In genomic region chr7:22355620-22356009, GRCh38 we compare ENCODE assay signal across 11 cellular contexts. TPM values are rescaled to one million over a fixed set of nuclear protein-coding genes. Genes with fewer than 3 reads are reported as not detected.
DNase-seq lines count a peak whose midpoint lies in the region; ATAC-seq and TF ChIP-seq lines count a peak whose summit lies in the region.
"Had no signal": no experiment of that assay in that cellular context is flagged by ENCODE, and none has a peak within 500 bp of the region (broad histone marks: within the 10 kb centered on the region; RNA-seq: fewer than 3 reads in every experiment).

No MANE protein-coding gene starts in this region.

- H3K27me3 Mint-ChIP-seq in WTC11 (ENCODE audit: low read depth): peaks cover 29% of the 10 kb centered on the region
- H3K27me3 Mint-ChIP-seq in stimulated activated naive CD8-positive, alpha-beta T cell treated with anti-CD3 and anti-CD28 coated beads, Interleukin-15, amount 100 ng/mL, for 72 hours: peaks cover 80% of the 10 kb centered on the region

- no peak overlapping the region for H2AFZ ChIP-seq in SK-N-SH (ENCODE audit: low read depth)

- DNase-seq in SK-N-SH (no peak), WTC11 (ENCODE audit: low spot score) (no peak), LoVo (ENCODE audit: low spot score) (no peak)
- no peak for DNase-seq in stimulated activated naive CD8-positive, alpha-beta T cell treated with anti-CD3 and anti-CD28 coated beads, Interleukin-15, amount 100 ng/mL, for 72 hours
- DNase-seq: activated T-cell treated with anti-CD3 and anti-CD28 coated beads, Interleukin-2, amount 50 U/mL, for 72 hours; NCI-H187 treated with DMSO at 0.1 percent for 48 hours had no signal

- 0 out of 2 replicates have a peak, but pooled peaks cover 12% of the 10 kb centered on the region for H3K79me2 ChIP-seq in SK-N-SH (ENCODE audit: insufficient read depth)

- H3K27ac ChIP-seq in SK-N-SH (ENCODE audit: low read depth in 2 of 2, low read length in 1 of 2): no peak overlapping the region
- H3K27ac ChIP-seq in iPS-18a (ENCODE audit: low read length): no peak overlapping the region
- H3K27ac ChIP-seq: A549 had no signal

- H3K36me3 ChIP-seq in SK-N-SH (replicated peaks in 1 of 2; ENCODE audit: control insufficient read depth in 1 of 2, insufficient read depth in 2 of 2, low read length in 1 of 2) (no peaks in the 10 kb centered on the region), iPS-18a (ENCODE audit: control insufficient read depth, low read depth, low read length) (no peaks in the 10 kb centered on the region)

- no peak for TF ChIP-seq EP300 in SK-N-SH (IDR thresholded peaks at IDR 0.05; ENCODE audit: borderline replicate concordance in 1 of 2, low read depth in 1 of 2, low read length in 1 of 2)

- TF ChIP-seq RAD21 in SK-N-SH (IDR thresholded peaks at IDR 0.05; ENCODE audit: low read length): no peak

- no peaks in the 10 kb centered on the region for H4K20me1 ChIP-seq in SK-N-SH (ENCODE audit: insufficient read depth)

- H3K4me1 ChIP-seq in SK-N-SH (ENCODE audit: control insufficient read depth in 1 of 2, insufficient read depth in 2 of 2, low read depth in 1 of 2, low read length in 1 of 2): peaks cover 10 to 29% of the 10 kb centered on the region in 2 experiments
- peaks cover 9% of the 10 kb centered on the region for H3K4me1 ChIP-seq in iPS-18a (ENCODE audit: control insufficient read depth, low read depth, low read length)

- ATAC-seq in SK-N-SH treated with all-trans-retinoic acid at 6 μM for 48 hours (no peak), WTC11 (no peak), GM21825 (IDR thresholded peaks at IDR 0.05; ENCODE audit: unreplicated experiment) (no peak), GM18498 (IDR thresholded peaks at IDR 0.05; ENCODE audit: unreplicated experiment) (no peak)
- ATAC-seq in stimulated activated naive CD8-positive, alpha-beta T cell treated with anti-CD3 and anti-CD28 coated beads, Interleukin-15, amount 100 ng/mL, for 72 hours: no peak

- POLR2A ChIA-PET in SK-N-SH (lab: Yijun Ruan, JAX) (no interaction called here), WTC11 (lab: Charles Lee) (interaction anchor here (1.0 kb wide), 1 partner anchor 75 kb away, joined by 4 read pairs; no protein-coding TSS in a partner anchor)

- H3K9me3 Mint-ChIP-seq in WTC11: peaks cover 19% of the 10 kb centered on the region
- H3K9me3 Mint-ChIP-seq in stimulated activated naive CD8-positive, alpha-beta T cell treated with anti-CD3 and anti-CD28 coated beads, Interleukin-15, amount 100 ng/mL, for 72 hours: peaks cover 8% of the 10 kb centered on the region in 2 donors
- H3K9me3 Mint-ChIP-seq: activated T-cell treated with anti-CD3 and anti-CD28 coated beads, Interleukin-2, amount 50 U/mL, for 72 hours had no signal

- TF ChIP-seq CTCF in SK-N-SH (IDR thresholded peaks at IDR 0.05) (no peak), WTC11 (IDR thresholded peaks at IDR 0.05) (no peak)

- peak overlapping the region; percentile 50 to 76; a peak in 3 of 4 replicates for H3K4me3 ChIP-seq in SK-N-SH (ENCODE audit: low read depth in 2 of 2, low read length in 1 of 2)
- H3K4me3 ChIP-seq in iPS-18a (ENCODE audit: low read length): peak overlapping the region; percentile 56

- no peaks in the 10 kb centered on the region for H3K9me2 ChIP-seq in SK-N-SH

- H3K27me3 ChIP-seq in SK-N-SH (ENCODE audit: insufficient read depth): no peaks in the 10 kb centered on the region
- H3K27me3 ChIP-seq in iPS-18a (ENCODE audit: control insufficient read depth, insufficient read depth, low read length): peaks cover 26% of the 10 kb centered on the region

- H3K27ac Mint-ChIP-seq in WTC11: no peak overlapping the region
- no peak overlapping the region for H3K27ac Mint-ChIP-seq in stimulated activated naive CD8-positive, alpha-beta T cell treated with anti-CD3 and anti-CD28 coated beads, Interleukin-15, amount 100 ng/mL, for 72 hours
- H3K27ac Mint-ChIP-seq: activated T-cell treated with anti-CD3 and anti-CD28 coated beads, Interleukin-2, amount 50 U/mL, for 72 hours had no signal

- WGBS in SK-N-SH (ENCODE audit: low lambda C conversion rate): 69% methylated on average over 5 of the region's 5 CpGs

- H3K9ac ChIP-seq in SK-N-SH (no peak overlapping the region), iPS-18a (ENCODE audit: low read length) (no peak overlapping the region)

- H3K4me2 ChIP-seq in SK-N-SH: peak overlapping the region; percentile 72

- H3K9me3 ChIP-seq in SK-N-SH: no peaks in the 10 kb centered on the region
- H3K9me3 ChIP-seq in iPS-18a (ENCODE audit: control insufficient read depth, low read depth, low read length): no peaks in the 10 kb centered on the region

- H3F3A ChIP-seq in SK-N-SH (replicated peaks; ENCODE audit: insufficient read depth): peaks cover 18% of the 10 kb centered on the region

- peak overlapping the region; percentile 63 for H3K4me3 Mint-ChIP-seq in WTC11
- H3K4me3 Mint-ChIP-seq in stimulated activated naive CD8-positive, alpha-beta T cell treated with anti-CD3 and anti-CD28 coated beads, Interleukin-15, amount 100 ng/mL, for 72 hours: peak overlapping the region; percentile 49 to 59

- peaks cover 20% of the 10 kb centered on the region for H3K36me3 Mint-ChIP-seq in WTC11

- peaks cover 26% of the 10 kb centered on the region for H3K4me1 Mint-ChIP-seq in WTC11
- peaks cover 5% of the 10 kb centered on the region for H3K4me1 Mint-ChIP-seq in stimulated activated naive CD8-positive, alpha-beta T cell treated with anti-CD3 and anti-CD28 coated beads, Interleukin-15, amount 100 ng/mL, for 72 hours

- CTCF ChIA-PET in SK-N-SH (lab: Yijun Ruan, JAX) (interaction anchor here (0.8 to 2.0 kb wide), 6 partner anchors 9 to 245 kb away, joined by 3 to 9 read pairs (median 4); no protein-coding TSS in a partner anchor), WTC11 (lab: Charles Lee) (interaction anchor here (1.0 to 1.4 kb wide), 4 partner anchors 30 to 246 kb away, joined by 3 to 14 read pairs (median 4); no protein-coding TSS in a partner anchor)

TF ChIP-seq in SK-N-SH, 30 proteins besides CTCF, POLR2A, EP300 and RAD21 (continues in another document):
- no peak for TF ChIP-seq MAX (IDR thresholded peaks at IDR 0.05; ENCODE audit: low read depth)

TF ChIP-seq in SK-N-SH treated with all-trans-retinoic acid at 6 μM for 48 hours, 23 proteins besides CTCF, POLR2A, EP300 and RAD21 (continues in another document):
- TF ChIP-seq ZFP3 (CRISPR knock-in tag; IDR thresholded peaks at IDR 0.05): no peak
- TF ChIP-seq, protein P1, sequence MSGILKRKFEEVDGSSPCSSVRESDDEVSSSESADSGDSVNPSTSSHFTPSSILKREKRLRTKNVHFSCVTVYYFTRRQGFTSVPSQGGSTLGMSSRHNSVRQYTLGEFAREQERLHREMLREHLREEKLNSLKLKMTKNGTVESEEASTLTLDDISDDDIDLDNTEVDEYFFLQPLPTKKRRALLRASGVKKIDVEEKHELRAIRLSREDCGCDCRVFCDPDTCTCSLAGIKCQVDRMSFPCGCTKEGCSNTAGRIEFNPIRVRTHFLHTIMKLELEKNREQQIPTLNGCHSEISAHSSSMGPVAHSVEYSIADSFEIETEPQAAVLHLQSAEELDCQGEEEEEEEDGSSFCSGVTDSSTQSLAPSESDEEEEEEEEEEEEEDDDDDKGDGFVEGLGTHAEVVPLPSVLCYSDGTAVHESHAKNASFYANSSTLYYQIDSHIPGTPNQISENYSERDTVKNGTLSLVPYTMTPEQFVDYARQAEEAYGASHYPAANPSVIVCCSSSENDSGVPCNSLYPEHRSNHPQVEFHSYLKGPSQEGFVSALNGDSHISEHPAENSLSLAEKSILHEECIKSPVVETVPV (CRISPR knock-in tag; IDR thresholded peaks at IDR 0.05): no peak
- no peak for TF ChIP-seq ZNF70 (CRISPR knock-in tag; IDR thresholded peaks at IDR 0.05)
- no peak for TF ChIP-seq ZC3H10 (CRISPR knock-in tag; IDR thresholded peaks at IDR 0.05)

TF ChIP-seq in WTC11, 78 proteins besides CTCF, POLR2A, EP300 and RAD21:
- TF ChIP-seq SMAD4 (CRISPR knock-in tag; IDR thresholded peaks at IDR 0.05) (no peak), E2F1 (CRISPR knock-in tag; IDR thresholded peaks at IDR 0.05) (no peak), RELA (CRISPR knock-in tag; IDR thresholded peaks at IDR 0.05; ENCODE audit: borderline replicate concordance) (no peak)

RNA-seq across cellular contexts. Expression of gene RAPGEF5, which starts 1.3 kb away (rescaled TPM):
- 1.2 and 1.8 TPM in 2 replicates for polyA plus RNA-seq in SK-N-SH (2012; rRNA removed)
- polyA plus RNA-seq in SK-N-SH (2012; cell fraction: cytosol; rRNA removed): 1.6 and 1.7 TPM in 2 replicates
- polyA plus RNA-seq in SK-N-SH (2012; cell fraction: nucleus; rRNA removed): 2.2 and 3.3 TPM in 2 replicates
- 9.9 to 12.3 TPM (median 10.3 TPM) in 3 replicates for total RNA-seq in WTC11 (2021)
